Comparison of ENCODE assay signal across 1 cellular context in the genomic region with DNA sequence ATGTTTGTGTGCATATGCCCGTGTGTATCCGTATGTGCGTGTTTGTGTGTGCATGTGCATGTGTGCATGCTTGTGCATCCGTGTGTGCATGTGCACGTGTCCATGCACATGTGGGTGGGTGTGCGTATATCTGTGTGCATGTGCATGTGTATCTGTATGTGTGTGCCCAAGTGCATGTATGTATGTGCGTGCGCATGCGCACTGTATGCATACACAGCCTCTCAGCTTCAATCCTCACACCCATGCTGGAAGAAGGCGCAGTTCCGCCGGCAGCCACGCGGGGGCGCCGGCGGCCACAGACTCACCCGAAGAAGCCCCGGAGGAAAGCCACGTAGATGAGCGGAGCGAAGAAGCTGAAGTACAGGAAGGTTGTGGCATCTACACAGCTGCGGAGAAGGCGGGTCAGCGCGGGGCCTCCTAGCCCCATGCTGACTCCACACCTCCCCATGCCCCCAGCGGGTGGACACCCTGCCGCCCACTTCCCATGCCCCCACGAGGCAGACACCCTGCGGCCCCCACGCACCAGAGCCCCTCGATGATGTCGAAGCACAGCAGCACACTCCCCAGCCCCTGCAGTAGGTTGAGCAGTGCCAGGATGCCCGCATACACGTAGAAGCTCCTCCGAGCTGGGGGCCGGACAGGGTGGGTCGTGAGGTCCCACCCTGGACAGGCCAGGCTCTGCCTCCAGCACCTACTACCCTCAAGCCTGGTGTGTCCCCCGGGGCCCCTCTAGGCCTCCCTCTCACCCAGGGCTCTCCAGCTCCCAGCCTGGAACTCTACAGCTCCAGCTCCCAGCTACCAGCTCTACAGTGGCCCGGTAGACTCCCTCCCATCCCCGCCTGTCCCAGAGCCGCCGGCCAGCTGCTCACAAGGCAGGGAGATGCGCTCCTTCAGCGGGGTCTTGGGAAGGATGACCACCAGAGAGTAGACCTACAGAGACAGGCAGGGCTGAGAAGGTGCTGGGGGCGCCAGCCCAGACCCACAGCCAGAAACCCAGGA.
TF ChIP-seq lines count a peak whose summit lies in the region.

No MANE protein-coding gene starts in this region.

TF ChIP-seq in GM12878, 131 proteins besides CTCF, POLR2A, EP300 and RAD21:
- TF ChIP-seq NRF1 (conservative IDR thresholded peaks at IDR 0.05; ENCODE audit: low read depth, low read length) (peak; percentile 83), NFYA (IDR thresholded peaks at IDR 0.05; ENCODE audit: borderline replicate concordance, low read depth, low read length) (no peak), CEBPB (IDR thresholded peaks at IDR 0.05; ENCODE audit: borderline replicate concordance in 1 of 2, low read depth in 2 of 2, low read length in 2 of 2) (no peak), ESRRA (IDR thresholded peaks at IDR 0.05; ENCODE audit: low read length) (0 out of 2 replicates have a peak, but pooled peaks have one; percentile 30), JUNB (IDR thresholded peaks at IDR 0.05) (no peak), RUNX3 (IDR thresholded peaks at IDR 0.05; ENCODE audit: low read length) (peak; percentile 47), BHLHE40 (IDR thresholded peaks at IDR 0.05; ENCODE audit: borderline replicate concordance in 1 of 2, low read depth in 2 of 2, low read length in 1 of 2) (peak in 1 of 2 experiments; percentile 84; a peak in 3 of 4 replicates), STAT1 (conservative IDR thresholded peaks at IDR 0.05) (0 out of 2 replicates have a peak, but pooled peaks have one; percentile 51), RCOR1 (conservative IDR thresholded peaks at IDR 0.05; ENCODE audit: low read depth, low read length) (no peak), SMC3 (IDR thresholded peaks at IDR 0.05; ENCODE audit: borderline replicate concordance, low read length) (peak; percentile 81), ZNF207 (IDR thresholded peaks at IDR 0.05; ENCODE audit: borderline replicate concordance) (peak; percentile 56; the same call in 1 of the 2 replicates), IRF4 (IDR thresholded peaks at IDR 0.05; ENCODE audit: low read depth, low read length) (0 out of 2 replicates have a peak, but pooled peaks have one; percentile 35), POU2F2 (IDR thresholded peaks at IDR 0.05; ENCODE audit: borderline replicate concordance, low read depth, low read length) (peak; percentile 55; the same call in 1 of the 3 replicates), LARP7 (IDR thresholded peaks at IDR 0.05) (peak; percentile 35; the same call in 1 of the 2 replicates), NFIC (IDR thresholded peaks at IDR 0.05; ENCODE audit: low read depth, low read length) (no peak), KAT2A (conservative IDR thresholded peaks at IDR 0.05; ENCODE audit: control insufficient read depth, low read depth, low read length) (no peak), IKZF1 (conservative IDR thresholded peaks at IDR 0.05) (0 out of 2 replicates have a peak, but pooled peaks have one; percentile 30), YY1 (IDR thresholded peaks at IDR 0.05; ENCODE audit: low read depth, low read length) (peak; percentile 73; the same call in 1 of the 2 replicates), HDGF (IDR thresholded peaks at IDR 0.05) (peak; percentile 99), POLR2AphosphoS5 (IDR thresholded peaks at IDR 0.05; ENCODE audit: low read length) (no peak)
- TF ChIP-seq, protein P1, sequence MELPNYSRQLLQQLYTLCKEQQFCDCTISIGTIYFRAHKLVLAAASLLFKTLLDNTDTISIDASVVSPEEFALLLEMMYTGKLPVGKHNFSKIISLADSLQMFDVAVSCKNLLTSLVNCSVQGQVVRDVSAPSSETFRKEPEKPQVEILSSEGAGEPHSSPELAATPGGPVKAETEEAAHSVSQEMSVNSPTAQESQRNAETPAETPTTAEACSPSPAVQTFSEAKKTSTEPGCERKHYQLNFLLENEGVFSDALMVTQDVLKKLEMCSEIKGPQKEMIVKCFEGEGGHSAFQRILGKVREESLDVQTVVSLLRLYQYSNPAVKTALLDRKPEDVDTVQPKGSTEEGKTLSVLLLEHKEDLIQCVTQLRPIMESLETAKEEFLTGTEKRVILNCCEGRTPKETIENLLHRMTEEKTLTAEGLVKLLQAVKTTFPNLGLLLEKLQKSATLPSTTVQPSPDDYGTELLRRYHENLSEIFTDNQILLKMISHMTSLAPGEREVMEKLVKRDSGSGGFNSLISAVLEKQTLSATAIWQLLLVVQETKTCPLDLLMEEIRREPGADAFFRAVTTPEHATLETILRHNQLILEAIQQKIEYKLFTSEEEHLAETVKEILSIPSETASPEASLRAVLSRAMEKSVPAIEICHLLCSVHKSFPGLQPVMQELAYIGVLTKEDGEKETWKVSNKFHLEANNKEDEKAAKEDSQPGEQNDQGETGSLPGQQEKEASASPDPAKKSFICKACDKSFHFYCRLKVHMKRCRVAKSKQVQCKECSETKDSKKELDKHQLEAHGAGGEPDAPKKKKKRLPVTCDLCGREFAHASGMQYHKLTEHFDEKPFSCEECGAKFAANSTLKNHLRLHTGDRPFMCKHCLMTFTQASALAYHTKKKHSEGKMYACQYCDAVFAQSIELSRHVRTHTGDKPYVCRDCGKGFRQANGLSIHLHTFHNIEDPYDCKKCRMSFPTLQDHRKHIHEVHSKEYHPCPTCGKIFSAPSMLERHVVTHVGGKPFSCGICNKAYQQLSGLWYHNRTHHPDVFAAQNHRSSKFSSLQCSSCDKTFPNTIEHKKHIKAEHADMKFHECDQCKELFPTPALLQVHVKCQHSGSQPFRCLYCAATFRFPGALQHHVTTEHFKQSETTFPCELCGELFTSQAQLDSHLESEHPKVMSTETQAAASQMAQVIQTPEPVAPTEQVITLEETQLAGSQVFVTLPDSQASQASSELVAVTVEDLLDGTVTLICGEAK (IDR thresholded peaks at IDR 0.05; ENCODE audit: borderline replicate concordance) = no peak
- TF ChIP-seq, protein P2, sequence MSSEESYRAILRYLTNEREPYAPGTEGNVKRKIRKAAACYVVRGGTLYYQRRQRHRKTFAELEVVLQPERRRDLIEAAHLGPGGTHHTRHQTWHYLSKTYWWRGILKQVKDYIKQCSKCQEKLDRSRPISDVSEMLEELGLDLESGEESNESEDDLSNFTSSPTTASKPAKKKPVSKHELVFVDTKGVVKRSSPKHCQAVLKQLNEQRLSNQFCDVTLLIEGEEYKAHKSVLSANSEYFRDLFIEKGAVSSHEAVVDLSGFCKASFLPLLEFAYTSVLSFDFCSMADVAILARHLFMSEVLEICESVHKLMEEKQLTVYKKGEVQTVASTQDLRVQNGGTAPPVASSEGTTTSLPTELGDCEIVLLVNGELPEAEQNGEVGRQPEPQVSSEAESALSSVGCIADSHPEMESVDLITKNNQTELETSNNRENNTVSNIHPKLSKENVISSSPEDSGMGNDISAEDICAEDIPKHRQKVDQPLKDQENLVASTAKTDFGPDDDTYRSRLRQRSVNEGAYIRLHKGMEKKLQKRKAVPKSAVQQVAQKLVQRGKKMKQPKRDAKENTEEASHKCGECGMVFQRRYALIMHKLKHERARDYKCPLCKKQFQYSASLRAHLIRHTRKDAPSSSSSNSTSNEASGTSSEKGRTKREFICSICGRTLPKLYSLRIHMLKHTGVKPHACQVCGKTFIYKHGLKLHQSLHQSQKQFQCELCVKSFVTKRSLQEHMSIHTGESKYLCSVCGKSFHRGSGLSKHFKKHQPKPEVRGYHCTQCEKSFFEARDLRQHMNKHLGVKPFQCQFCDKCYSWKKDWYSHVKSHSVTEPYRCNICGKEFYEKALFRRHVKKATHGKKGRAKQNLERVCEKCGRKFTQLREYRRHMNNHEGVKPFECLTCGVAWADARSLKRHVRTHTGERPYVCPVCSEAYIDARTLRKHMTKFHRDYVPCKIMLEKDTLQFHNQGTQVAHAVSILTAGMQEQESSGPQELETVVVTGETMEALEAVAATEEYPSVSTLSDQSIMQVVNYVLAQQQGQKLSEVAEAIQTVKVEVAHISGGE (CRISPR knock-in tag; IDR thresholded peaks at IDR 0.05) = no peak
- TF ChIP-seq, protein P3, sequence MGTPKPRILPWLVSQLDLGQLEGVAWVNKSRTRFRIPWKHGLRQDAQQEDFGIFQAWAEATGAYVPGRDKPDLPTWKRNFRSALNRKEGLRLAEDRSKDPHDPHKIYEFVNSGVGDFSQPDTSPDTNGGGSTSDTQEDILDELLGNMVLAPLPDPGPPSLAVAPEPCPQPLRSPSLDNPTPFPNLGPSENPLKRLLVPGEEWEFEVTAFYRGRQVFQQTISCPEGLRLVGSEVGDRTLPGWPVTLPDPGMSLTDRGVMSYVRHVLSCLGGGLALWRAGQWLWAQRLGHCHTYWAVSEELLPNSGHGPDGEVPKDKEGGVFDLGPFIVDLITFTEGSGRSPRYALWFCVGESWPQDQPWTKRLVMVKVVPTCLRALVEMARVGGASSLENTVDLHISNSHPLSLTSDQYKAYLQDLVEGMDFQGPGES (IDR thresholded peaks at IDR 0.05) = 0 out of 2 replicates have a peak, but pooled peaks have one; percentile 47
TF ChIP-seq in GM12878: peak in this region for 14.
